Comparison of ENCODE assay signal across 10 cellular contexts in genomic region chr6:137283940-137284910, GRCh38.
DNase-seq lines count a peak whose midpoint lies in the region; ATAC-seq and TF ChIP-seq lines count a peak whose summit lies in the region.
"Had no signal": no experiment of that assay in that cellular context is flagged by ENCODE, and none has a peak within 500 bp of the region (broad histone marks: within the 10 kb centered on the region; RNA-seq: fewer than 3 reads in every experiment).

No MANE protein-coding gene starts in this region.

- no peaks in the 10 kb centered on the region for H3K36me3 ChIP-seq in ascending aorta
- H3K36me3 ChIP-seq in esophagus muscularis mucosa = no peaks in the 10 kb centered on the region
- H3K36me3 ChIP-seq in HAP-1 (replicated peaks) = no peaks in the 10 kb centered on the region

- DNase-seq in Daoy (ENCODE audit: low read depth) = peak; percentile 11
- DNase-seq in GM19238 (ENCODE audit: insufficient read length, low spot score) = peak; percentile 9
- peak; percentile 8 for DNase-seq in SW480 (ENCODE audit: low spot score)
- DNase-seq in ascending aorta (ENCODE audit: low spot score in 2 of 2) = no peak
- DNase-seq in esophagus muscularis mucosa (ENCODE audit: extremely low spot score) = no peak
- no peak for DNase-seq in lower leg skin (ENCODE audit: low spot score in 2 of 2)
- DNase-seq in HAP-1 (ENCODE audit: low spot score in 2 of 2) = no peak
- DNase-seq: DMS79 treated with DMSO at 0.1 percent for 48 hours, occipital lobe had no signal

- H3K27me3 ChIP-seq in ascending aorta (no peaks in the 10 kb centered on the region), esophagus muscularis mucosa (no peaks in the 10 kb centered on the region), HAP-1 (ENCODE audit: low read depth) (no peaks in the 10 kb centered on the region)

- TF ChIP-seq CTCF in ascending aorta (IDR thresholded peaks at IDR 0.05) = no peak
- TF ChIP-seq CTCF in esophagus muscularis mucosa (IDR thresholded peaks at IDR 0.05) = no peak
- TF ChIP-seq CTCF in lower leg skin (IDR thresholded peaks at IDR 0.05) = no peak

- H3K4me3 ChIP-seq in ascending aorta (no peak overlapping the region), esophagus muscularis mucosa (no peak overlapping the region), lower leg skin (ENCODE audit: low read depth, poor library complexity, severe bottlenecking) (no peak overlapping the region), HAP-1 (no peak overlapping the region)

- in situ Hi-C loops in HAP-1 (cut with MboI; ENCODE audit: low sequenced_read_pairs) = no loop called here

- no peak for TF ChIP-seq POLR2A in esophagus muscularis mucosa (IDR thresholded peaks at IDR 0.05; ENCODE audit: low read depth)
- no peak for TF ChIP-seq POLR2A in lower leg skin (IDR thresholded peaks at IDR 0.05)

- H3K27ac ChIP-seq in ascending aorta (no peak overlapping the region), esophagus muscularis mucosa (replicated peaks in 1 of 4) (no peak overlapping the region)

- intact Hi-C loops in ascending aorta (cut with DNase I) (no loop called here), esophagus muscularis mucosa (cut with DNase I) (no loop called here), lower leg skin (cut with DNase I; ENCODE audit: low total_unique reads) (no loop called here)

- 71% methylated on average over 9 of the region's 9 CpGs for WGBS in esophagus muscularis mucosa
- 49 to 76% methylated on average over 9 of the region's 9 CpGs for WGBS in lower leg skin, 2 donors

- ATAC-seq in HG03039 (IDR thresholded peaks at IDR 0.05; ENCODE audit: unreplicated experiment) = peak; percentile 74

- no peaks in the 10 kb centered on the region for H3K4me1 ChIP-seq in ascending aorta
- H3K4me1 ChIP-seq in esophagus muscularis mucosa = peaks cover 0 to 4% (median 0%) of the 10 kb centered on the region in 4 donors
- H3K4me1 ChIP-seq in HAP-1 = no peaks in the 10 kb centered on the region

- no peak for TF ChIP-seq EP300 in esophagus muscularis mucosa (IDR thresholded peaks at IDR 0.05)

- no peaks in the 10 kb centered on the region for H3K9me3 ChIP-seq in ascending aorta
- no peaks in the 10 kb centered on the region for H3K9me3 ChIP-seq in esophagus muscularis mucosa
- H3K9me3 ChIP-seq in HAP-1 = no peaks in the 10 kb centered on the region

Comparison
In these comparisons a context has a peak if more than half of its experiments do, and no peak if none do; other contexts are left out.
1. DNase-seq: peak in Daoy (single experiment), GM19238 (single experiment) and SW480 (single experiment); none in ascending aorta (0 of 2), esophagus muscularis mucosa (single experiment), lower leg skin (0 of 2) and HAP-1 (0 of 2).